ENCODE assay signal across 9 cellular contexts in genomic region chr5:39624268-39624886, GRCh38.
DNase-seq lines count a peak whose midpoint lies in the region; ATAC-seq and TF ChIP-seq lines count a peak whose summit lies in the region.
"Had no signal": no experiment of that assay in that cellular context is flagged by ENCODE, and none has a peak within 500 bp of the region (broad histone marks: within the 10 kb centered on the region; RNA-seq: fewer than 3 reads in every experiment).

No MANE protein-coding gene starts in this region.

- no peak overlapping the region for H3K4me3 ChIP-seq in RWPE2 (ENCODE audit: severe bottlenecking)

- no peaks in the 10 kb centered on the region for H3K36me3 Mint-ChIP-seq in Calu3 (ENCODE audit: insufficient read depth, unreplicated experiment)
- H3K36me3 Mint-ChIP-seq in natural killer cell treated with Interleukin-12 subunit alpha and Interleukin-12 subunit beta and Interleukin-15 and Interleukin-18, amount 100 ng/mL, for 72 hours = no peaks in the 10 kb centered on the region

- H3K27ac ChIP-seq in RWPE2 (ENCODE audit: poor library complexity, severe bottlenecking) = no peak overlapping the region

- ATAC-seq in HG02759 (IDR thresholded peaks at IDR 0.05; ENCODE audit: unreplicated experiment) = peak; percentile 85
- peak; percentile 99 for ATAC-seq in RWPE2 (ENCODE audit: low read depth)
- no peak for ATAC-seq in natural killer cell treated with Interleukin-12 subunit alpha and Interleukin-12 subunit beta and Interleukin-15 and Interleukin-18, amount 100 ng/mL, for 72 hours
- ATAC-seq in GM19023 (IDR thresholded peaks at IDR 0.05; ENCODE audit: unreplicated experiment) = no peak

- intact Hi-C loops in Calu3 (cut with micrococcal nuclease; ENCODE audit: unreplicated experiment) = no loop called here

- CTCF ChIA-PET in Calu3 (lab: Charles Lee) = no interaction called here

- peaks cover 13% of the 10 kb centered on the region for H3K4me1 ChIP-seq in RWPE2 (ENCODE audit: insufficient read depth, poor library complexity, severe bottlenecking)

- H3K9me3 ChIP-seq in RWPE2 (ENCODE audit: severe bottlenecking) = no peaks in the 10 kb centered on the region

- no peaks in the 10 kb centered on the region for H3K27me3 Mint-ChIP-seq in Calu3 (ENCODE audit: unreplicated experiment)
- peaks cover 14 to 35% of the 10 kb centered on the region in 2 donors for H3K27me3 Mint-ChIP-seq in natural killer cell treated with Interleukin-12 subunit alpha and Interleukin-12 subunit beta and Interleukin-15 and Interleukin-18, amount 100 ng/mL, for 72 hours

- no peaks in the 10 kb centered on the region for H3K27me3 ChIP-seq in RWPE2 (ENCODE audit: insufficient read depth, poor library complexity, severe bottlenecking)

- H3K36me3 ChIP-seq in RWPE2 (ENCODE audit: low read depth) = no peaks in the 10 kb centered on the region

- no TSS peak for BruUV-seq in Calu3 (replicated peaks; lab: Mats Ljungman, UMichigan)

- peak overlapping the region; percentile 55 for H3K4me3 Mint-ChIP-seq in Calu3 (ENCODE audit: low read depth, unreplicated experiment)
- no peak overlapping the region for H3K4me3 Mint-ChIP-seq in natural killer cell treated with Interleukin-12 subunit alpha and Interleukin-12 subunit beta and Interleukin-15 and Interleukin-18, amount 100 ng/mL, for 72 hours

- DNase-seq in Calu3 (peak; percentile 82), RWPE2 (ENCODE audit: low spot score) (no peak), kidney tubule cell (ENCODE audit: low spot score) (peak; percentile 78), amniotic stem cell (lab: John Stamatoyannopoulos, UW) (no peak), nucleus accumbens (lab: John Stamatoyannopoulos, UW) (no peak)
- DNase-seq in natural killer cell treated with Interleukin-12 subunit alpha and Interleukin-12 subunit beta and Interleukin-15 and Interleukin-18, amount 100 ng/mL, for 72 hours (ENCODE audit: low spot score) = no peak
- DNase-seq: activated CD4-positive, alpha-beta T cell treated with anti-CD3 and anti-CD28 coated beads, Interleukin-2, amount 50 U/mL, for 48 hours had no signal

- peaks cover 28% of the 10 kb centered on the region for H3K4me1 Mint-ChIP-seq in Calu3 (ENCODE audit: low read depth, unreplicated experiment)
- no peaks in the 10 kb centered on the region for H3K4me1 Mint-ChIP-seq in natural killer cell treated with Interleukin-12 subunit alpha and Interleukin-12 subunit beta and Interleukin-15 and Interleukin-18, amount 100 ng/mL, for 72 hours (ENCODE audit: low read depth in 2 of 2)

- TF ChIP-seq CTCF in Calu3 (IDR thresholded peaks at IDR 0.05; ENCODE audit: unreplicated experiment) (no peak), RWPE2 (IDR thresholded peaks at IDR 0.05; ENCODE audit: poor library complexity, severe bottlenecking) (no peak)

- peak overlapping the region; percentile 93 for H3K27ac Mint-ChIP-seq in Calu3 (ENCODE audit: unreplicated experiment)
- no peak overlapping the region for H3K27ac Mint-ChIP-seq in natural killer cell treated with Interleukin-12 subunit alpha and Interleukin-12 subunit beta and Interleukin-15 and Interleukin-18, amount 100 ng/mL, for 72 hours

- H3K9me3 Mint-ChIP-seq in Calu3 (ENCODE audit: low read depth, unreplicated experiment) = peaks cover 6% of the 10 kb centered on the region
- H3K9me3 Mint-ChIP-seq in natural killer cell treated with Interleukin-12 subunit alpha and Interleukin-12 subunit beta and Interleukin-15 and Interleukin-18, amount 100 ng/mL, for 72 hours = no peaks in the 10 kb centered on the region

Comparison
In these comparisons a context has a peak if more than half of its experiments do, and no peak if none do; other contexts are left out.
1. DNase-seq: peak in Calu3 (single experiment) and kidney tubule cell (single experiment); none in RWPE2 (single experiment), natural killer cell treated with Interleukin-12 subunit alpha and Interleukin-12 subunit beta and Interleukin-15 and Interleukin-18, amount 100 ng/mL, for 72 hours (single experiment), amniotic stem cell (single experiment) and nucleus accumbens (0 of 56).
2. ATAC-seq: peak in HG02759 (single experiment) and RWPE2 (single experiment); none in natural killer cell treated with Interleukin-12 subunit alpha and Interleukin-12 subunit beta and Interleukin-15 and Interleukin-18, amount 100 ng/mL, for 72 hours (0 of 2) and GM19023 (single experiment).